In genomic region chr6:20261685-20262084, GRCh38 we compare ENCODE assay signal across 21 cellular contexts. TPM values are rescaled to one million over a fixed set of nuclear protein-coding genes. Genes with fewer than 3 reads are reported as not detected.
DNase-seq lines count a peak whose midpoint lies in the region; ATAC-seq, FAIRE-seq and TF ChIP-seq lines count a peak whose summit lies in the region.
"Had no signal": no experiment of that assay in that cellular context is flagged by ENCODE, and none has a peak within 500 bp of the region (broad histone marks: within the 10 kb centered on the region; RNA-seq: fewer than 3 reads in every experiment).

No MANE protein-coding gene starts in this region.

- H3K27ac Mint-ChIP-seq in activated CD4-positive, alpha-beta T cell treated with anti-CD3 and anti-CD28 coated beads for 36 hours: no peak overlapping the region
- H3K27ac Mint-ChIP-seq: B cell; CD4-positive, CD25-positive, alpha-beta regulatory T cell; CD8-positive, alpha-beta T cell; GM23338 had no signal

- TF ChIP-seq EP300 in K562 (IDR thresholded peaks at IDR 0.05; ENCODE audit: low read length): no peak

- POLR2A ChIA-PET in IMR-90 (lab: Charles Lee; ENCODE audit: unreplicated experiment): no interaction called here
- POLR2A ChIA-PET in K562 (lab: Yijun Ruan, JAX): no interaction called here
- POLR2A ChIA-PET in activated CD4-positive, alpha-beta T cell treated with anti-CD3 and anti-CD28 coated beads for 36 hours (lab: Charles Lee): no interaction called here

- no peak overlapping the region for H3K56ac ChIP-seq in IMR-90 (ENCODE audit: extremely low read depth, insufficient read depth, low read length)

- H3K14ac ChIP-seq in IMR-90 (replicated peaks; ENCODE audit: low read depth, low read length): no peak overlapping the region

- no peak overlapping the region for H3K4me2 ChIP-seq in IMR-90 (ENCODE audit: low read depth, low read length)
- peak overlapping the region; percentile 75; the same call in 1 of the 2 replicates for H3K4me2 ChIP-seq in KMS-11
- no peak overlapping the region for H3K4me2 ChIP-seq in K562 (ENCODE audit: insufficient read depth, low read length)
- H3K4me2 ChIP-seq: BLaER1, GM23338 had no signal

- H2BK15ac ChIP-seq in IMR-90 (ENCODE audit: low read depth, low read length): no peak overlapping the region

- no peak overlapping the region for H3K18ac ChIP-seq in IMR-90 (ENCODE audit: low read depth, low read length)

- H3K23ac ChIP-seq in IMR-90 (ENCODE audit: low read depth, low read length): no peak overlapping the region

- DNase-seq in IMR-90 (no peak), K562 (ENCODE audit: extremely low read depth in 1 of 4, low spot score in 3 of 4) (no peak), GM12891 (ENCODE audit: insufficient read length, low spot score) (no peak), testis (no peak)
- no peak for DNase-seq in activated CD4-positive, alpha-beta T cell treated with anti-CD3 and anti-CD28 coated beads for 36 hours
- DNase-seq: Caco-2; CD4-positive, CD25-positive, alpha-beta regulatory T cell; CD8-positive, alpha-beta T cell; DMS 273 treated with DMSO at 0.1 percent for 48 hours; DMS79; EL; GDM1 had no signal

- no peak overlapping the region for H4K8ac ChIP-seq in IMR-90 (ENCODE audit: low read depth in 2 of 2, low read length in 2 of 2)

- in situ Hi-C loops in IMR-90 (cut with MboI; ENCODE audit: low sequenced_read_pairs): no loop called here
- in situ Hi-C loops in K562 (cut with MboI): no loop called here

- H4K5ac ChIP-seq in IMR-90 (ENCODE audit: low read depth, low read length): no peak overlapping the region

- H3K4ac ChIP-seq in IMR-90 (ENCODE audit: low read depth, low read length): no peak overlapping the region

- H2BK5ac ChIP-seq in IMR-90 (ENCODE audit: low read depth, low read length, poor library complexity, severe bottlenecking): no peak overlapping the region

- no CpG with 5 or more reads among the region's 2 CpGs for WGBS in IMR-90 (ENCODE audit: extremely low coverage in 2 of 2, insufficient read length in 1 of 2), 2 experiments
- 41% methylated on average over 2 of the region's 2 CpGs for WGBS in K562 (ENCODE audit: insufficient coverage, low coverage, missing lambda C conversion rate)
- WGBS in testis, 2 donors: 68 to 77% methylated on average over 2 of the region's 2 CpGs

- no peaks in the 10 kb centered on the region for H3K36me3 ChIP-seq in IMR-90 (ENCODE audit: control insufficient read depth, insufficient read depth, low read length)
- no peaks in the 10 kb centered on the region for H3K36me3 ChIP-seq in KMS-11 (ENCODE audit: insufficient read depth)
- H3K36me3 ChIP-seq in K562 (ENCODE audit: control insufficient read depth, insufficient read depth, low read length): no peaks in the 10 kb centered on the region
- no peaks in the 10 kb centered on the region for H3K36me3 ChIP-seq in testis (ENCODE audit: low read depth, missing control alignments)
- H3K36me3 ChIP-seq: BLaER1, HAP-1 had no signal

- no peaks in the 10 kb centered on the region for H3K79me1 ChIP-seq in IMR-90 (ENCODE audit: low read depth in 1 of 2, low read length in 2 of 2)

- TF ChIP-seq RAD21 in IMR-90 (IDR thresholded peaks at IDR 0.05; ENCODE audit: low read length) (no peak), K562 (CRISPR knock-in tag; conservative IDR thresholded peaks at IDR 0.05 in 1 of 2, IDR thresholded peaks at IDR 0.05 in 1 of 2) (no peak)

- no peak overlapping the region for H2BK20ac ChIP-seq in IMR-90 (ENCODE audit: low read depth, low read length)

- H3K27ac ChIP-seq in IMR-90 (ENCODE audit: insufficient read depth, low read length) (no peak overlapping the region), KMS-11 (peak overlapping the region; percentile 74; the same call in 1 of the 2 replicates), K562 (ENCODE audit: extremely low read depth, low read depth, low read length) (no peak overlapping the region), testis (no peak overlapping the region)
- H3K27ac ChIP-seq: BLaER1, C4-2B had no signal

- ATAC-seq in IMR-90 (ENCODE audit: low read depth) (no peak), K562 (no peak)
- no peak for ATAC-seq in activated CD4-positive, alpha-beta T cell treated with anti-CD3 and anti-CD28 coated beads for 36 hours
- ATAC-seq: CD8-positive, alpha-beta T cell; GM12878; GM23338 had no signal

- TF ChIP-seq CTCF in IMR-90 (conservative IDR thresholded peaks at IDR 0.05; ENCODE audit: low read depth, low read length): no peak
- no peak for TF ChIP-seq CTCF in KMS-11 (conservative IDR thresholded peaks at IDR 0.05; ENCODE audit: low read depth, low read length)
- TF ChIP-seq CTCF in K562 (IDR thresholded peaks at IDR 0.05 in 2 of 3, conservative IDR thresholded peaks at IDR 0.05 in 1 of 3; ENCODE audit: insufficient read depth in 2 of 3, low read depth in 1 of 3, low read length in 3 of 3): no peak
- no peak for TF ChIP-seq CTCF in testis (IDR thresholded peaks at IDR 0.05)

- H3K9me3 Mint-ChIP-seq in activated CD4-positive, alpha-beta T cell treated with anti-CD3 and anti-CD28 coated beads for 36 hours (ENCODE audit: low read depth): no peaks in the 10 kb centered on the region
- H3K9me3 Mint-ChIP-seq: CD8-positive, alpha-beta T cell had no signal

- no peak overlapping the region for H3K9ac ChIP-seq in IMR-90 (ENCODE audit: low read depth, low read length)
- H3K9ac ChIP-seq in KMS-11: no peak overlapping the region
- no peak overlapping the region for H3K9ac ChIP-seq in K562 (ENCODE audit: insufficient read depth in 1 of 2, low read depth in 2 of 2, low read length in 2 of 2)
- H3K9ac ChIP-seq: BLaER1 had no signal

- H2AFZ ChIP-seq in IMR-90 (replicated peaks; ENCODE audit: low read length, poor library complexity) (no peak overlapping the region), KMS-11 (ENCODE audit: low read depth) (peak overlapping the region; percentile 61; the same call in 1 of the 2 replicates), K562 (ENCODE audit: low read depth, low read length) (no peak overlapping the region)
- H2AFZ ChIP-seq: GM23338 had no signal

- TF ChIP-seq POLR2A in IMR-90 (IDR thresholded peaks at IDR 0.05; ENCODE audit: low read depth, low read length): no peak
- TF ChIP-seq POLR2A in K562 (conservative IDR thresholded peaks at IDR 0.05): no peak
- no peak for TF ChIP-seq POLR2A in GM12891 (IDR thresholded peaks at IDR 0.05; ENCODE audit: low read depth, low read length)
- no peak for TF ChIP-seq POLR2A in testis (IDR thresholded peaks at IDR 0.05)

- H3K27me3 Mint-ChIP-seq in activated CD4-positive, alpha-beta T cell treated with anti-CD3 and anti-CD28 coated beads for 36 hours: no peaks in the 10 kb centered on the region

- BruUV-seq in IMR-90 (replicated peaks; lab: Mats Ljungman, UMichigan) (no TSS peak), K562 (replicated peaks; lab: Mats Ljungman, UMichigan) (no TSS peak)

- H3K79me2 ChIP-seq in KMS-11 (ENCODE audit: insufficient read depth, low read depth): no peaks in the 10 kb centered on the region
- no peaks in the 10 kb centered on the region for H3K79me2 ChIP-seq in K562 (ENCODE audit: control insufficient read depth, insufficient read depth, low read length)

- no peaks in the 10 kb centered on the region for H3K9me1 ChIP-seq in IMR-90 (ENCODE audit: insufficient read depth, low read length)
- H3K9me1 ChIP-seq in K562 (ENCODE audit: control insufficient read depth, insufficient read depth, low read length): no peaks in the 10 kb centered on the region

- no peak for FAIRE-seq in K562 (lab: Jason Lieb, UNC)
- FAIRE-seq in GM12891 (lab: Jason Lieb, UNC): no peak
- FAIRE-seq: GM12878, GM18507, H54 had no signal

- H4K20me1 ChIP-seq in IMR-90 (ENCODE audit: insufficient read depth, low read length): no peaks in the 10 kb centered on the region
- H4K20me1 ChIP-seq in KMS-11 (ENCODE audit: insufficient read depth): no peaks in the 10 kb centered on the region
- H4K20me1 ChIP-seq in K562 (replicated peaks; ENCODE audit: control insufficient read depth, insufficient read depth, low read length): no peaks in the 10 kb centered on the region
- H4K20me1 ChIP-seq: BLaER1 had no signal

- H2BK120ac ChIP-seq in IMR-90 (ENCODE audit: low read depth, low read length): no peak overlapping the region

- CTCF ChIA-PET in IMR-90 (lab: Yijun Ruan, JAX) (no interaction called here), K562 (lab: Yijun Ruan, JAX; ENCODE audit: low intra/inter-chr PET ratio) (interaction anchor here (0.6 kb wide), 1 partner anchor 147 kb away, joined by 3 read pairs; no protein-coding TSS in a partner anchor)
- CTCF ChIA-PET in activated CD4-positive, alpha-beta T cell treated with anti-CD3 and anti-CD28 coated beads for 36 hours (lab: Charles Lee): no interaction called here

- no peak overlapping the region for H3K4me3 Mint-ChIP-seq in activated CD4-positive, alpha-beta T cell treated with anti-CD3 and anti-CD28 coated beads for 36 hours
- H3K4me3 Mint-ChIP-seq: B cell; CD4-positive, CD25-positive, alpha-beta regulatory T cell; CD8-positive, alpha-beta T cell; GM23338 had no signal

- no peak overlapping the region for H2AK5ac ChIP-seq in IMR-90 (ENCODE audit: low read depth, low read length)

- H3K4me1 ChIP-seq in IMR-90 (ENCODE audit: control insufficient read depth, insufficient read depth, low read length): no peaks in the 10 kb centered on the region
- peaks cover 24% of the 10 kb centered on the region for H3K4me1 ChIP-seq in KMS-11 (ENCODE audit: low read depth, poor library complexity, severe bottlenecking)
- H3K4me1 ChIP-seq in K562 (replicated peaks in 1 of 2; ENCODE audit: control insufficient read depth in 2 of 2, insufficient read depth in 2 of 2, low read length in 2 of 2): no peaks in the 10 kb centered on the region
- H3K4me1 ChIP-seq in testis: no peaks in the 10 kb centered on the region
- H3K4me1 ChIP-seq: BLaER1, Caco-2, HAP-1 had no signal

- intact Hi-C loops in IMR-90 (cut with micrococcal nuclease): no loop called here
- intact Hi-C loops in K562 (cut with micrococcal nuclease): no loop called here
- intact Hi-C loops in testis (cut with DNase I; ENCODE audit: low total_unique reads): no loop called here
- intact Hi-C loops in activated CD4-positive, alpha-beta T cell treated with anti-CD3 and anti-CD28 coated beads for 36 hours (cut with DNase I, micrococcal nuclease): no loop called here

- no peak overlapping the region for H3K4me3 ChIP-seq in IMR-90 (ENCODE audit: insufficient read depth, low read depth, low read length)
- H3K4me3 ChIP-seq in KMS-11 (IDR thresholded peaks at IDR 0.05; ENCODE audit: insufficient read depth, low read depth, low read length): no peak overlapping the region
- no peak overlapping the region for H3K4me3 ChIP-seq in K562
- H3K4me3 ChIP-seq in testis: no peak overlapping the region
- H3K4me3 ChIP-seq: BLaER1, GM12878, GM23338, HAP-1 had no signal

- H3K36me3 Mint-ChIP-seq in activated CD4-positive, alpha-beta T cell treated with anti-CD3 and anti-CD28 coated beads for 36 hours (ENCODE audit: low read depth): no peaks in the 10 kb centered on the region
- H3K36me3 Mint-ChIP-seq: CD4-positive, CD25-positive, alpha-beta regulatory T cell; CD8-positive, alpha-beta T cell had no signal

- H2AK9ac ChIP-seq in IMR-90 (replicated peaks; ENCODE audit: low read depth, low read length, poor library complexity): no peak overlapping the region

- H3K4me1 Mint-ChIP-seq in activated CD4-positive, alpha-beta T cell treated with anti-CD3 and anti-CD28 coated beads for 36 hours: peaks cover under 1% of the 10 kb centered on the region
- H3K4me1 Mint-ChIP-seq: CD4-positive, CD25-positive, alpha-beta regulatory T cell; GM23338 had no signal

- H3K27me3 ChIP-seq in IMR-90 (ENCODE audit: control insufficient read depth, insufficient read depth, low read length) (no peaks in the 10 kb centered on the region), KMS-11 (ENCODE audit: insufficient read depth, low read depth) (no peaks in the 10 kb centered on the region), K562 (ENCODE audit: control insufficient read depth in 2 of 2, insufficient read depth in 2 of 2, low read length in 2 of 2) (no peaks in the 10 kb centered on the region), testis (no peaks in the 10 kb centered on the region)
- H3K27me3 ChIP-seq: BLaER1 had no signal

- no peak overlapping the region for H4K91ac ChIP-seq in IMR-90 (ENCODE audit: insufficient read depth, low read depth, low read length)

- dilution Hi-C loops in IMR-90 (cut with HindIII; ENCODE audit: low sequenced_read_pairs, unreplicated experiment): no loop called here

- H3K9me3 ChIP-seq in IMR-90 (ENCODE audit: control insufficient read depth, insufficient read depth, low read length): no peaks in the 10 kb centered on the region
- no peaks in the 10 kb centered on the region for H3K9me3 ChIP-seq in K562 (replicated peaks; ENCODE audit: control insufficient read depth, insufficient read depth, low read depth, low read length)
- H3K9me3 ChIP-seq in testis: no peaks in the 10 kb centered on the region
- H3K9me3 ChIP-seq: Caco-2, HAP-1 had no signal

RNA-seq across cellular contexts. Expression of gene MBOAT1, which starts 49.4 kb away (rescaled TPM):
- total RNA-seq in IMR-90 (2012; rRNA removed) (4.7 and 5.6 TPM in 2 replicates), K562 (2014; rRNA removed) (8.8 and 10.0 TPM in 2 replicates), K562 (2014; rRNA removed; fragmentation: Illumina TruSeq; extraction: Trizol) (15.2 and 16.0 TPM in 2 replicates), K562 (2015; rRNA removed; fragmentation: Illumina TruSeq; extraction: Trizol) (14.9 and 15.1 TPM in 2 replicates), K562 (2021) (13.9 and 16.5 TPM in 2 replicates), testis (1 to 10 TPM; 4.1 to 5.3 TPM)
- polyA plus RNA-seq in IMR-90 (2012; rRNA removed) (1.4 and 1.6 TPM in 2 replicates), K562 (2011; rRNA removed) (10.3 and 11.0 TPM in 2 replicates), K562 (2014; fragmentation: Illumina TruSeq; extraction: Trizol) (9.6 and 10.3 TPM in 2 replicates), K562 (2014; fragmentation: Nextera tagmentation; extraction: Ambion mirVana) (under 1 TPM; 0.13 to 0.39 TPM), K562 (2014; rRNA removed) (5.2 and 5.7 TPM in 2 replicates), testis (ENCODE audit: insufficient read depth, low read depth, low replicate concordance) (4.5 TPM)
- polyA plus RNA-seq in IMR-90 (2012; cell fraction: cytosol; rRNA removed): 0.46 and 0.49 TPM in 2 replicates
- 1.4 and 6.2 TPM in 2 replicates for polyA plus RNA-seq in IMR-90 (2012; cell fraction: nucleus; rRNA removed; ENCODE audit: low replicate concordance)
- total RNA-seq in K562 (2011; cell fraction: chromatin; rRNA removed; ENCODE audit: low replicate concordance): 21.3 and 23.7 TPM in 2 replicates
- 16.7 and 20.0 TPM in 2 replicates for total RNA-seq in K562 (2011; cell fraction: nucleolus; rRNA removed)
- total RNA-seq in K562 (2011; cell fraction: nucleoplasm; rRNA removed): 23.1 and 26.4 TPM in 2 replicates
- 5.5 and 9.5 TPM in 2 replicates for polyA plus RNA-seq in K562 (2011; cell fraction: cytosol; rRNA removed)
- 22.9 and 25.9 TPM in 2 replicates for polyA plus RNA-seq in K562 (2011; cell fraction: nucleus; rRNA removed)
- polyA plus RNA-seq in K562 (2012): 10.1 and 17.6 TPM in 2 replicates
- 22.1 and 24.6 TPM in 2 replicates for polyA minus RNA-seq in K562 (2011; rRNA and poly(A)+ RNA removed)
- polyA minus RNA-seq in K562 (2011; cell fraction: cytosol; rRNA and poly(A)+ RNA removed): 11.5 and 12.0 TPM in 2 replicates
- 12.0 and 16.4 TPM in 2 replicates for polyA minus RNA-seq in K562 (2011; cell fraction: nucleus; rRNA and poly(A)+ RNA removed)
- 4.2 TPM for polyA plus RNA-seq in GM12891 (2012; ENCODE audit: low read depth, missing spikeins)
- 10 to 100 TPM; 13.3 to 16.1 TPM for total RNA-seq in activated CD4-positive, alpha-beta T cell treated with anti-CD3 and anti-CD28 coated beads for 36 hours
